10 cellular contexts compared by ENCODE assay signal in the genomic region with DNA sequence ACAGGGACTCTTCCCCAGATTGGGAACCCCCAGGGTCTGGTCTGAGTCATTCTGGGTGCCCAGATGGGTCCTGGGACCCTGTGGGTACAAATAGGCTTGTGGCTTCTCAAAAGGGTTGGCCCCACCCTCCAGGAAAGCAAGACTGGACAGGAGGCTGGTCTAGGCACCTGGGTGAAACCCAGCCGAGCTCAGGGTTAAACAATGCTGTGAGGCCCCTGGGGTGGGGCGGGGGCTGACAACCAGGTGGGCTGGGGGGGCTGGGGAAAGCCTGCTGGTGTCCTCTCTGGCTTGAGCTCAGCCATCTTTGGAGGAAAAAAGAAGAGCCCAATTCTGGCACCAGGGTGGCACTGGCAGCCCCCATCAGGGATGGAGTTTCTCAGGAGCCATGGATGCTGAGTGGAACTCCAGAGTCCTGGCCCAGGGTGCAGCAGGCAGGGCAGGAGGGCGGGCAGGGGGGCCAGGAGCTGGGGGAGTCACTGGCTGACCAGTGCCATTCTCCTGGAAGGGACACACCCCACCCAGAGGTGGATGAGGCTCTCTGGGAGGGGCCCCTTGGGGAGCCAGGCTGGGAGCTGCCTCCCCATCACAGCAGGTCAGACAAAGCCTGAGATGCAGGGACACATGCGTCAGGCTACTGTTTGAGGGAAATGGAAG. TPM values are rescaled to one million over a fixed set of nuclear protein-coding genes. Genes with fewer than 3 reads are reported as not detected.
DNase-seq lines count a peak whose midpoint lies in the region; ATAC-seq and TF ChIP-seq lines count a peak whose summit lies in the region.
"Had no signal": no experiment of that assay in that cellular context is flagged by ENCODE, and none has a peak within 500 bp of the region (broad histone marks: within the 10 kb centered on the region; RNA-seq: fewer than 3 reads in every experiment).

No MANE protein-coding gene starts in this region.

- H3K27ac ChIP-seq in VCaP = peak overlapping the region; percentile 89
- no peak overlapping the region for H3K27ac ChIP-seq in psoas muscle

- peaks cover 0 to 9% (median 2%) of the 10 kb centered on the region in 3 donors for H3K27me3 ChIP-seq in psoas muscle (ENCODE audit: insufficient read depth in 3 of 3, low read length in 2 of 3)

- BruUV-seq in Calu3 (replicated peaks; lab: Mats Ljungman, UMichigan) = no TSS peak

- DNase-seq in Calu3 = no peak
- no peak for DNase-seq in fibroblast of the aortic adventitia (ENCODE audit: low read depth)
- peak in 1 of 2 donors; percentile 8 for DNase-seq in psoas muscle
- no peak for DNase-seq in occipital lobe (lab: John Stamatoyannopoulos, UW)
- DNase-seq in DMS79 (lab: John Stamatoyannopoulos, UW) = no peak
- no peak for DNase-seq in GOT3 (lab: John Stamatoyannopoulos, UW)
- DNase-seq: activated CD4-positive, CD25-positive, alpha-beta regulatory T cell treated with anti-CD3 and anti-CD28 coated beads, Interleukin-2, amount 50 U/mL, for 72 hours had no signal

- peak overlapping the region; percentile 95 for H3K4me3 Mint-ChIP-seq in Calu3 (ENCODE audit: low read depth, unreplicated experiment)

- no peaks in the 10 kb centered on the region for H3K36me3 ChIP-seq in psoas muscle (ENCODE audit: insufficient read depth in 1 of 2, low read depth in 1 of 2)

- no peaks in the 10 kb centered on the region for H3K9me3 ChIP-seq in psoas muscle

- intact Hi-C loops in Calu3 (cut with micrococcal nuclease; ENCODE audit: unreplicated experiment) = loop anchor here (5.0 kb wide), 2 partner anchors 83 to 423 kb away; a partner anchor contains a TSS
- intact Hi-C loops in psoas muscle (cut with DNase I) = no loop called here

- H3K4me1 Mint-ChIP-seq in Calu3 (ENCODE audit: low read depth, unreplicated experiment) = no peaks in the 10 kb centered on the region

- no peak for TF ChIP-seq CTCF in Calu3 (IDR thresholded peaks at IDR 0.05; ENCODE audit: unreplicated experiment)
- no peak for TF ChIP-seq CTCF in VCaP (conservative IDR thresholded peaks at IDR 0.05)
- no peak for TF ChIP-seq CTCF in fibroblast of the aortic adventitia (IDR thresholded peaks at IDR 0.05; ENCODE audit: insufficient read depth, low read length)
- TF ChIP-seq CTCF in psoas muscle (IDR thresholded peaks at IDR 0.05) = no peak

- WGBS in psoas muscle, 3 donors = 89 to 93% (median 91%) methylated on average over 4 of the region's 4 CpGs

- CTCF ChIA-PET in Calu3 (lab: Charles Lee) = no interaction called here

- ATAC-seq in psoas muscle (no peak), HG02852 (IDR thresholded peaks at IDR 0.05; ENCODE audit: unreplicated experiment) (no peak)

- H3K4me3 ChIP-seq in fibroblast of the aortic adventitia (ENCODE audit: low read depth, low read length) (peak overlapping the region; percentile 66), psoas muscle (peak overlapping the region; percentile 70)

- peaks cover 8% of the 10 kb centered on the region for H3K4me1 ChIP-seq in psoas muscle

- H3K9me3 Mint-ChIP-seq in Calu3 (ENCODE audit: low read depth, unreplicated experiment) = no peaks in the 10 kb centered on the region

- peaks cover 59% of the 10 kb centered on the region for H3K27me3 Mint-ChIP-seq in Calu3 (ENCODE audit: unreplicated experiment)

- no peak overlapping the region for H3K27ac Mint-ChIP-seq in Calu3 (ENCODE audit: unreplicated experiment)

- peaks cover 26% of the 10 kb centered on the region for H3K36me3 Mint-ChIP-seq in Calu3 (ENCODE audit: insufficient read depth, unreplicated experiment)

RNA-seq across cellular contexts. Expression of a gene that starts 1.1 kb away (rescaled TPM):
- total RNA-seq in Calu3 (2022) (2.3 and 3.3 TPM in 2 replicates), fibroblast of the aortic adventitia (ENCODE audit: low replicate concordance) (18.4 and 62.3 TPM in 2 replicates), psoas muscle (10 to 100 TPM in 1 of 4 donors, 1 to 10 TPM in 3; 6.0 to 10.9 (median 8.3) TPM), occipital lobe (167 TPM)
- 1 to 10 TPM; 3.7 to 7.0 (median 4.8) TPM for polyA plus RNA-seq in psoas muscle

RNA-seq across cellular contexts. Expression of a gene that starts 7.9 kb away (rescaled TPM):
- not detected in 2 replicates for total RNA-seq in Calu3 (2022)
- 2.1 and 20.1 TPM in 2 replicates for total RNA-seq in fibroblast of the aortic adventitia (ENCODE audit: low replicate concordance)
- total RNA-seq in psoas muscle = 1 to 10 TPM in 1 of 4 donors, not detected in 3; 1.8 TPM
- polyA plus RNA-seq in psoas muscle = under 1 TPM; 0.14 to 0.63 (median 0.53) TPM
- 21.8 TPM for total RNA-seq in occipital lobe

RNA-seq across cellular contexts. Expression of a gene that starts 45.2 kb away (rescaled TPM):
- total RNA-seq in Calu3 (2022) = not detected in 2 replicates
- total RNA-seq in fibroblast of the aortic adventitia (ENCODE audit: low replicate concordance) = 2.8 TPM in 1 of 2 replicates, not detected in the other
- 100 to 1,000 TPM in 2 of 4 donors, 10 to 100 TPM in 2; 76.0 to 112 (median 91.8) TPM for total RNA-seq in psoas muscle
- 10 to 100 TPM; 18.2 to 80.8 (median 63.8) TPM for polyA plus RNA-seq in psoas muscle
- 0.62 TPM for total RNA-seq in occipital lobe
- total RNA-seq: mononuclear cell had no signal

Comparison
In these comparisons a context has a peak if more than half of its experiments do, and no peak if none do; other contexts are left out.
1. RNA of a gene that starts 45.2 kb away (total RNA-seq): 76.0 to 112 TPM in psoas muscle; 2.8 TPM in fibroblast of the aortic adventitia, 0.62 TPM in occipital lobe (single experiment) and not detected in Calu3; every median in the first group is over 10 times any median in the second.